Comparison of ENCODE assay signal across 14 cellular contexts in the genomic region with DNA sequence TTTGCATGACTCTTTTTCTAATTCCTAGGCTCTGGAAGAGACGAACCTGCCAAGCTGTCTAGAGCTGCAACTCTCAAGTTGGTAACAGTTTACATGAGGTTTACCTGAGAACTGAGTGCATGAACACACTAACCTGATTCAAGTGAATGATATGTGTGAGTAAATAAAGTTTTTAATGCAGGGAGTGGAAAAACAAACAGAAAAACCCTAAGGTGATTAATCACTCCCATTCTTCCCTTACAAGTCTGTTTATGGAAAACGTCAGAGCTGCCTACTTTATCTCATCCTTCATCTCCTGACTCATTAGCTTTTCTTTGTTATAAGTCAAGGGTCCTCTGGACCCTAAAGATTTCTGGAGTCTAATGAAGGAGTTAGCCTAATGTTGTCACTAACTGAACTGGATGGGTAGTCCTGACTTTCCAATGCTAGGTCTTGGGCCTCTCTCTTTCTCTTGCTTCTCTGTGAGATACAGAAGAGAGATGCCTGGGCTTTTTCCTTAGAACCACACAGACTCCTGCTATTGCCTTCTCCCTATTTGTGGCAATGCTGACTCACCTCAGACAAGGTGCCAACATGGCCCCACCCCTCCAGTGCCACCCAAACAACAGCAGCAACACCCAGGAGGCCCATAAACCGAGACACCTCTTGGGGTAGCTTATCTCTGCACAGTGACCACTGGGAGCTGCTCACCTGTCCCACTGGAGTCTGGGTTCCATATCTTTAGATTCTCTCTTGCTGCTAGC.
DNase-seq lines count a peak whose midpoint lies in the region; ATAC-seq and TF ChIP-seq lines count a peak whose summit lies in the region.
"Had no signal": no experiment of that assay in that cellular context is flagged by ENCODE, and none has a peak within 500 bp of the region (broad histone marks: within the 10 kb centered on the region; RNA-seq: fewer than 3 reads in every experiment).

No MANE protein-coding gene starts in this region.

- no peak overlapping the region for H3K4me3 ChIP-seq in MG63
- H3K4me3 ChIP-seq: pancreas had no signal

- H3K9me3 Mint-ChIP-seq in nephron progenitor cell: no peaks in the 10 kb centered on the region
- H3K9me3 Mint-ChIP-seq: activated CD8-positive, alpha-beta T cell treated with anti-CD3 and anti-CD28 coated beads for 36 hours had no signal

- no peaks in the 10 kb centered on the region for H3K36me3 ChIP-seq in MG63
- H3K36me3 ChIP-seq: pancreas had no signal

- no peaks in the 10 kb centered on the region for H3K36me3 Mint-ChIP-seq in nephron progenitor cell (ENCODE audit: low read depth)

- peaks cover 16% of the 10 kb centered on the region for H3K4me1 Mint-ChIP-seq in nephron progenitor cell

- no peaks in the 10 kb centered on the region for H3K9me3 ChIP-seq in MG63
- H3K9me3 ChIP-seq: pancreas had no signal

- no peaks in the 10 kb centered on the region for H3K27me3 ChIP-seq in MG63
- H3K27me3 ChIP-seq: pancreas had no signal

- peak overlapping the region; percentile 46 for H3K27ac Mint-ChIP-seq in nephron progenitor cell
- H3K27ac Mint-ChIP-seq: activated CD8-positive, alpha-beta T cell treated with anti-CD3 and anti-CD28 coated beads for 36 hours had no signal

- peak; percentile 17 for DNase-seq in NCI-H1436 (lab: John Stamatoyannopoulos, UW)
- DNase-seq in NCI-H1436 treated with DMSO at 0.1 percent for 48 hours (lab: John Stamatoyannopoulos, UW): no peak
- peak; percentile 11 for DNase-seq in MG63
- peak; percentile 5 to 86 for DNase-seq in T47D (ENCODE audit: low read depth in 1 of 2, low spot score in 1 of 2)
- DNase-seq in nephron progenitor cell: no peak
- DNase-seq in NCI-H2029 (lab: John Stamatoyannopoulos, UW): no peak
- DNase-seq: activated CD8-positive, alpha-beta T cell treated with anti-CD3 and anti-CD28 coated beads for 36 hours; caudate nucleus; KG1; NCI-H446; pancreas had no signal

- no peak overlapping the region for H3K4me3 Mint-ChIP-seq in nephron progenitor cell
- H3K4me3 Mint-ChIP-seq: activated CD8-positive, alpha-beta T cell treated with anti-CD3 and anti-CD28 coated beads for 36 hours had no signal

- in situ Hi-C loops in T47D (cut with HindIII; ENCODE audit: low pct_unique_long_range_greater_than_20kb, low sequenced_read_pairs): no loop called here

- no peaks in the 10 kb centered on the region for H3K27me3 Mint-ChIP-seq in nephron progenitor cell (ENCODE audit: low read depth, poor library complexity)
- H3K27me3 Mint-ChIP-seq: activated CD8-positive, alpha-beta T cell treated with anti-CD3 and anti-CD28 coated beads for 36 hours had no signal

- TF ChIP-seq CTCF in nephron progenitor cell (IDR thresholded peaks at IDR 0.05): no peak

- ATAC-seq in HG02763 (IDR thresholded peaks at IDR 0.05; ENCODE audit: unreplicated experiment) (no peak), GM19035 (IDR thresholded peaks at IDR 0.05; ENCODE audit: unreplicated experiment) (no peak)
- ATAC-seq: activated CD8-positive, alpha-beta T cell treated with anti-CD3 and anti-CD28 coated beads for 36 hours; Right ventricle myocardium inferior had no signal

Comparison
In these comparisons a context has a peak if more than half of its experiments do, and no peak if none do; other contexts are left out.
1. DNase-seq: peak in NCI-H1436 (single experiment), MG63 (single experiment) and T47D (2 of 2); none in NCI-H1436 treated with DMSO at 0.1 percent for 48 hours (single experiment), nephron progenitor cell (single experiment) and NCI-H2029 (single experiment).